In the genomic region with DNA sequence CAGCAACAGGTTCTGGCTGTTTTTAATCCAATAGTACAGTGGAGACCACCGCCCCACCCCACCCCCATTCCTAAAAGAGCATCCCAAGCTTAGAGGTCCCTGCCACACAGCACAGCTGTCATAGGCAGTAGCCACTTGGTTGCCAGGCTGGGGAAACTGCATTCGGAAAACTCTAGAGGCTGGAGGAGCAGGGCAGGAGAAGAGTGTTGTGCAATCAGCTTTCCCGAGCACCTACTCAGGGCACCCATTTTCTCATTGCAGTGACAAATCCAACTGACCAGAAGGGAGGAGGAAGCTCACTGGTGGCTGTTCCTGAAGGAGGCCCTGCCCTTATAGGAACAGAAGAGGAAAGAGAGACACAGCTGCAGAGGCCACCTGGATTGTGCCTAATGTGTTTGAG, we compare ENCODE assay signal across 1 cellular context.
A peak's percentile ranks its signal among the peaks of the same experiment; 100 is the strongest.
TF ChIP-seq lines count a peak whose summit lies in the region.

No MANE protein-coding gene starts in this region.

TF ChIP-seq in HepG2, 621 proteins besides CTCF, POLR2A, EP300 and RAD21:
- TF ChIP-seq PITX1 (CRISPR knock-in tag; IDR thresholded peaks at IDR 0.05) (no peak), CEBPB (IDR thresholded peaks at IDR 0.05; ENCODE audit: borderline replicate concordance, low read depth, low read length) (peak; percentile 72), CAMTA2 (CRISPR knock-in tag; IDR thresholded peaks at IDR 0.05; ENCODE audit: borderline replicate concordance) (no peak)
